ENCODE assay signal across 9 cellular contexts in genomic region chr10:102657984-102658724, GRCh38. TPM values are rescaled to one million over a fixed set of nuclear protein-coding genes. Genes with fewer than 3 reads are reported as not detected.
DNase-seq lines count a peak whose midpoint lies in the region; ATAC-seq and TF ChIP-seq lines count a peak whose summit lies in the region.
"Had no signal": no experiment of that assay in that cellular context is flagged by ENCODE, and none has a peak within 500 bp of the region (broad histone marks: within the 10 kb centered on the region; RNA-seq: fewer than 3 reads in every experiment).

No MANE protein-coding gene starts in this region.

- no peak for TF ChIP-seq CTCF in suprapubic skin (IDR thresholded peaks at IDR 0.05)

- no peak overlapping the region for H3K18ac ChIP-seq in mesendoderm (ENCODE audit: low read length)

- no peak overlapping the region for H4K8ac ChIP-seq in mesendoderm (ENCODE audit: low read depth, low read length)

- H4K5ac ChIP-seq in mesendoderm (ENCODE audit: low read length) = no peak overlapping the region

- no peak overlapping the region for H2BK15ac ChIP-seq in mesendoderm (replicated peaks; ENCODE audit: low read depth)

- no peak for TF ChIP-seq EP300 in suprapubic skin (IDR thresholded peaks at IDR 0.05)

- ATAC-seq in activated CD8-positive, alpha-beta memory T cell treated with anti-CD3 and anti-CD28 coated beads, Interleukin-2, amount 10 ng/mL, durations not matched to agents 7 days and 5 days = no peak

- H2BK5ac ChIP-seq in mesendoderm (ENCODE audit: low read length) = no peak overlapping the region

- H3K23ac ChIP-seq in mesendoderm (ENCODE audit: low read length) = no peak overlapping the region

- no peak for TF ChIP-seq POLR2A in suprapubic skin (IDR thresholded peaks at IDR 0.05)

- H3K56ac ChIP-seq in mesendoderm (ENCODE audit: low read length) = no peak overlapping the region

- H3K4ac ChIP-seq in mesendoderm (ENCODE audit: low read depth, low read length) = no peak overlapping the region

- DNase-seq in activated CD8-positive, alpha-beta memory T cell treated with anti-CD3 and anti-CD28 coated beads, Interleukin-2, amount 10 ng/mL, durations not matched to agents 7 days and 5 days = no peak
- no peak for DNase-seq in activated CD8-positive, alpha-beta memory T cell treated with anti-CD3 and anti-CD28 coated beads, Interleukin-2, amount 50 U/mL, for 48 hours
- no peak for DNase-seq in activated naive CD8-positive, alpha-beta T cell treated with anti-CD3 and anti-CD28 coated beads for 36 hours
- DNase-seq in kidney tubule cell (ENCODE audit: low spot score) (peak; percentile 43), suprapubic skin (ENCODE audit: low spot score in 2 of 2) (no peak), SHP77 treated with DMSO at 0.1 percent for 48 hours (lab: John Stamatoyannopoulos, UW) (no peak), NCI-H2081 treated with DMSO at 0.1 percent for 48 hours (lab: John Stamatoyannopoulos, UW) (no peak), mesendoderm (no peak)
- DNase-seq: NCI-H1105 had no signal

- H3K79me1 ChIP-seq in mesendoderm (ENCODE audit: low read length) = peaks cover 2% of the 10 kb centered on the region

- no peak overlapping the region for H3K4me3 ChIP-seq in suprapubic skin
- H3K4me3 ChIP-seq in mesendoderm (ENCODE audit: low read length) = no peak overlapping the region

- CTCF ChIA-PET in activated CD8-positive, alpha-beta memory T cell treated with anti-CD3 and anti-CD28 coated beads, Interleukin-2, amount 10 ng/mL, durations not matched to agents 7 days and 5 days (lab: Charles Lee) = interaction anchor here (0.8 to 7.1 kb wide), 4 partner anchors 7 to 13 kb away, joined by 3 to 50 read pairs (median 5); partner anchors contain the start of gene TRIM8

- H3K4me1 ChIP-seq in suprapubic skin (peaks cover 33% of the 10 kb centered on the region), mesendoderm (ENCODE audit: control insufficient read depth, low read depth, low read length) (no peaks in the 10 kb centered on the region)

- H2AK5ac ChIP-seq in mesendoderm (ENCODE audit: low read length) = no peak overlapping the region

- H3K27ac Mint-ChIP-seq in activated CD8-positive, alpha-beta memory T cell treated with anti-CD3 and anti-CD28 coated beads, Interleukin-2, amount 10 ng/mL, durations not matched to agents 7 days and 5 days = peak overlapping the region; percentile 80
- peak overlapping the region; percentile 66 for H3K27ac Mint-ChIP-seq in activated naive CD8-positive, alpha-beta T cell treated with anti-CD3 and anti-CD28 coated beads for 36 hours

- peaks cover 35% of the 10 kb centered on the region for H3K36me3 Mint-ChIP-seq in activated CD8-positive, alpha-beta memory T cell treated with anti-CD3 and anti-CD28 coated beads, Interleukin-2, amount 10 ng/mL, durations not matched to agents 7 days and 5 days
- H3K36me3 Mint-ChIP-seq in activated naive CD8-positive, alpha-beta T cell treated with anti-CD3 and anti-CD28 coated beads for 36 hours = peaks cover 17% of the 10 kb centered on the region

- peaks cover 72% of the 10 kb centered on the region for H3K4me1 Mint-ChIP-seq in activated CD8-positive, alpha-beta memory T cell treated with anti-CD3 and anti-CD28 coated beads, Interleukin-2, amount 10 ng/mL, durations not matched to agents 7 days and 5 days
- peaks cover 58% of the 10 kb centered on the region for H3K4me1 Mint-ChIP-seq in activated naive CD8-positive, alpha-beta T cell treated with anti-CD3 and anti-CD28 coated beads for 36 hours

- no peak overlapping the region for H2BK120ac ChIP-seq in mesendoderm (ENCODE audit: low read depth, low read length)

- H3K4me2 ChIP-seq in mesendoderm (ENCODE audit: low read length) = no peak overlapping the region

- H3K79me2 ChIP-seq in mesendoderm (ENCODE audit: control insufficient read depth, insufficient read depth, low read length) = no peaks in the 10 kb centered on the region

- no peak overlapping the region for H3K4me3 Mint-ChIP-seq in activated CD8-positive, alpha-beta memory T cell treated with anti-CD3 and anti-CD28 coated beads, Interleukin-2, amount 10 ng/mL, durations not matched to agents 7 days and 5 days
- no peak overlapping the region for H3K4me3 Mint-ChIP-seq in activated naive CD8-positive, alpha-beta T cell treated with anti-CD3 and anti-CD28 coated beads for 36 hours

- WGBS in suprapubic skin = 32% methylated on average over 13 of the region's 13 CpGs
- WGBS in mesendoderm (ENCODE audit: extremely low coverage, insufficient coverage, low lambda C conversion rate) = no CpG with 5 or more reads among the region's 13 CpGs

- no peaks in the 10 kb centered on the region for H3K9me3 ChIP-seq in suprapubic skin

- peaks cover 51% of the 10 kb centered on the region for H3K36me3 ChIP-seq in suprapubic skin
- H3K36me3 ChIP-seq in mesendoderm (ENCODE audit: control insufficient read depth, insufficient read depth, low read length) = peaks cover 1% of the 10 kb centered on the region

- no peak overlapping the region for H3K9ac ChIP-seq in mesendoderm (ENCODE audit: low read length)

- H3K27ac ChIP-seq in suprapubic skin = peak overlapping the region; percentile 58
- no peak overlapping the region for H3K27ac ChIP-seq in mesendoderm (ENCODE audit: low read depth, low read length)

- H3K27me3 ChIP-seq in suprapubic skin (no peaks in the 10 kb centered on the region), mesendoderm (ENCODE audit: insufficient read depth, low read length, poor library complexity) (no peaks in the 10 kb centered on the region)

- H3K27me3 Mint-ChIP-seq in activated CD8-positive, alpha-beta memory T cell treated with anti-CD3 and anti-CD28 coated beads, Interleukin-2, amount 10 ng/mL, durations not matched to agents 7 days and 5 days = no peaks in the 10 kb centered on the region
- H3K27me3 Mint-ChIP-seq in activated naive CD8-positive, alpha-beta T cell treated with anti-CD3 and anti-CD28 coated beads for 36 hours = no peaks in the 10 kb centered on the region

- no peaks in the 10 kb centered on the region for H3K9me3 Mint-ChIP-seq in activated CD8-positive, alpha-beta memory T cell treated with anti-CD3 and anti-CD28 coated beads, Interleukin-2, amount 10 ng/mL, durations not matched to agents 7 days and 5 days (ENCODE audit: low read depth)
- no peaks in the 10 kb centered on the region for H3K9me3 Mint-ChIP-seq in activated naive CD8-positive, alpha-beta T cell treated with anti-CD3 and anti-CD28 coated beads for 36 hours

RNA-seq across cellular contexts. Expression of gene TRIM8, which starts 13.9 kb away (rescaled TPM):
- 10 to 100 TPM; 58.7 to 86.9 TPM for total RNA-seq in activated CD8-positive, alpha-beta memory T cell treated with anti-CD3 and anti-CD28 coated beads, Interleukin-2, amount 10 ng/mL, durations not matched to agents 7 days and 5 days
- total RNA-seq in activated naive CD8-positive, alpha-beta T cell treated with anti-CD3 and anti-CD28 coated beads for 36 hours = 10 to 100 TPM; 40.4 to 41.8 TPM
- 100 to 1,000 TPM in 2 of 4 donors, 10 to 100 TPM in 2; 73.1 to 113 (median 96.1) TPM for total RNA-seq in suprapubic skin
- polyA plus RNA-seq in mesendoderm (2013, experiment 1 of 2) = 22.6 TPM
- polyA plus RNA-seq in mesendoderm (2013, experiment 2 of 2) = 23.2 TPM

RNA-seq across cellular contexts. Expression of gene ARL3, which starts 56.0 kb away (rescaled TPM):
- 1 to 10 TPM; 7.2 to 9.7 TPM for total RNA-seq in activated CD8-positive, alpha-beta memory T cell treated with anti-CD3 and anti-CD28 coated beads, Interleukin-2, amount 10 ng/mL, durations not matched to agents 7 days and 5 days
- total RNA-seq in activated naive CD8-positive, alpha-beta T cell treated with anti-CD3 and anti-CD28 coated beads for 36 hours = 1 to 10 TPM; 5.7 to 6.2 TPM
- total RNA-seq in suprapubic skin = 1 to 10 TPM; 3.4 to 6.0 (median 3.8) TPM
- 13.1 TPM for polyA plus RNA-seq in mesendoderm (2013, experiment 1 of 2)
- polyA plus RNA-seq in mesendoderm (2013, experiment 2 of 2) = 13.3 TPM

RNA-seq across cellular contexts. Expression of gene SFXN2, which starts 56.3 kb away (rescaled TPM):
- total RNA-seq in activated CD8-positive, alpha-beta memory T cell treated with anti-CD3 and anti-CD28 coated beads, Interleukin-2, amount 10 ng/mL, durations not matched to agents 7 days and 5 days = 10 to 100 TPM; 22.1 to 30.1 TPM
- 10 to 100 TPM; 23.6 to 28.0 TPM for total RNA-seq in activated naive CD8-positive, alpha-beta T cell treated with anti-CD3 and anti-CD28 coated beads for 36 hours
- total RNA-seq in suprapubic skin = 1 to 10 TPM; 1.9 to 5.6 (median 3.1) TPM
- polyA plus RNA-seq in mesendoderm (2013, experiment 1 of 2) = 14.8 TPM
- polyA plus RNA-seq in mesendoderm (2013, experiment 2 of 2) = 14.2 TPM
